8 cellular contexts compared by ENCODE assay signal in the genomic region with DNA sequence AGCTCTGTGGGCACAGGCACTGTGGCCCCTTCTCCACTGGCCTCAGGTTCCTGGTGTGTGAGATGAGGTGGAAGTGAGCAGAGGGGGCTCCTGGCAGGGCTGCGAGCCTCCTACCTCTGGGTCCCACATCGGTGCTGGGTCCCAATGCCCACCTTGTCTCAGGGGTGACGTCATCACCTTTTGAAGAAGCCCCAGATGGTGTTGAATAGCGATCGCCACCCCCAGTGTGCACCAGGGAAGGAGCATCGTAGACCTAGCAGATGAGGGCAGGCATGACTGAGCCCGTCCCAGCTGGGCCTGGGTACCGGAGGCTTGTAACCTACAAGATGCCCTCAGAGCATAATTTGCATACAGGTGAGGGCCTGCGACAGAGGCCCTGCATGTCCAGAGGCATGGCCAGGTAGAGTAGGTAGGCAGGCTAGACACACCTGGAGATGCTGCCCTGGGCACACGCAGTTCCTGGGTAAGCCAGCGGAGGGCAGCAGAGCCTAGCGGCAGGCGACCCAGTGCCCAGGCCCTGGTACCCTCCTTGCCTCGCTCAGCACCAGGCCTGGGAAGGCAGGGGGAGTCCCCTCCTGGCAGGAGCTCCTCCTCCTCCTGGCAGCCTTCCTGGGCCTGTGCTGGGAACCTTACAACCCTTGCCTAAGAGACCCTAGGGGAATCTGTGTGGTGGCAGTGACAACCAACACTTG. TPM values are rescaled to one million over a fixed set of nuclear protein-coding genes. Genes with fewer than 3 reads are reported as not detected.
A peak's percentile ranks its signal among the peaks of the same experiment; 100 is the strongest.
DNase-seq lines count a peak whose midpoint lies in the region; ATAC-seq and TF ChIP-seq lines count a peak whose summit lies in the region.

No MANE protein-coding gene starts in this region.

- H3K4me3 Mint-ChIP-seq in CD14-positive monocyte: no peak overlapping the region
- no peak overlapping the region for H3K4me3 Mint-ChIP-seq in chondrocyte (ENCODE audit: unreplicated experiment)

- no peak overlapping the region for H3K27ac ChIP-seq in right lobe of liver

- peak; percentile 66 for DNase-seq in CD14-positive monocyte (ENCODE audit: low spot score)
- peak; percentile 73 for DNase-seq in NCI-H2171 treated with DMSO at 0.1 percent for 48 hours (lab: John Stamatoyannopoulos, UW)
- DNase-seq in activated CD4-positive, alpha-beta T cell treated with anti-CD3 and anti-CD28 coated beads for 48 hours: peak; percentile 84
- no peak for DNase-seq in chondrocyte (ENCODE audit: low spot score)
- peak; percentile 79 to 82 (median 82) for DNase-seq in right lobe of liver
- DNase-seq in stimulated activated CD4-positive, alpha-beta T cell treated with anti-CD3 and anti-CD28 coated beads, TNF-alpha, amount 100 ng/mL, for 24 hours (ENCODE audit: low read depth in 3 of 3): peak; percentile 53 to 76 (median 67)

- no peak for TF ChIP-seq POLR2A in right lobe of liver (IDR thresholded peaks at IDR 0.05)

- H3K27me3 ChIP-seq in right lobe of liver: no peaks in the 10 kb centered on the region

- H3K9me3 Mint-ChIP-seq in CD14-positive monocyte: peaks cover 0 to 3% (median 0%) of the 10 kb centered on the region in 7 donors
- H3K9me3 Mint-ChIP-seq in chondrocyte (ENCODE audit: low read depth): no peaks in the 10 kb centered on the region

- ATAC-seq in GM21737 (IDR thresholded peaks at IDR 0.05; ENCODE audit: unreplicated experiment) (peak; percentile 58), right lobe of liver (peak; percentile 95), HG03159 (IDR thresholded peaks at IDR 0.05; ENCODE audit: unreplicated experiment) (no peak)

- H3K27ac Mint-ChIP-seq in CD14-positive monocyte (no peak overlapping the region), chondrocyte (ENCODE audit: unreplicated experiment) (no peak overlapping the region)

- TF ChIP-seq CTCF in CD14-positive monocyte (IDR thresholded peaks at IDR 0.05) (peak; percentile 99), chondrocyte (IDR thresholded peaks at IDR 0.05) (peak; percentile 100), right lobe of liver (IDR thresholded peaks at IDR 0.05) (peak; percentile 99 to 100 (median 99))

- H3K9me3 ChIP-seq in right lobe of liver: no peaks in the 10 kb centered on the region

- H3K4me1 ChIP-seq in right lobe of liver: peaks cover 0 to 2% (median 0%) of the 10 kb centered on the region in 4 donors

- no peak overlapping the region for H3K4me3 ChIP-seq in right lobe of liver

- H3K36me3 ChIP-seq in right lobe of liver: no peaks in the 10 kb centered on the region

- H3K4me1 Mint-ChIP-seq in CD14-positive monocyte (peaks cover 4% of the 10 kb centered on the region), chondrocyte (ENCODE audit: low read depth) (peaks cover 3% of the 10 kb centered on the region)

- WGBS in right lobe of liver (ENCODE audit: insufficient coverage, low coverage, low lambda C conversion rate, missing lambda C conversion rate): 9% methylated on average over 7 of the region's 14 CpGs

- H3K27me3 Mint-ChIP-seq in CD14-positive monocyte (ENCODE audit: low read depth in 3 of 3): peaks cover 12 to 35% (median 19%) of the 10 kb centered on the region in 3 donors
- peaks cover 5% of the 10 kb centered on the region for H3K27me3 Mint-ChIP-seq in chondrocyte (ENCODE audit: low read depth)

- no peaks in the 10 kb centered on the region for H3K36me3 Mint-ChIP-seq in CD14-positive monocyte
- H3K36me3 Mint-ChIP-seq in chondrocyte (ENCODE audit: low read depth): peaks cover 1% of the 10 kb centered on the region

- intact Hi-C loops in CD14-positive monocyte (cut with micrococcal nuclease): loop anchor here (1.0 to 2.0 kb wide), 3 partner anchors 542 to 570 kb away; no protein-coding TSS in a partner anchor
- intact Hi-C loops in right lobe of liver (cut with DNase I): loop anchor here in 1 of 2 donors (5.0 kb wide), 1 partner anchor 546 kb away; no protein-coding TSS in a partner anchor

RNA-seq across cellular contexts. Expression of a gene that starts 52.5 kb away (rescaled TPM):
- polyA plus RNA-seq in CD14-positive monocyte: 10 to 100 TPM; 29.3 to 31.5 TPM
- total RNA-seq in chondrocyte (12.3 to 18.1 TPM (median 12.6 TPM) in 3 replicates), right lobe of liver (10 to 100 TPM; 10.7 to 27.2 (median 15.6) TPM)

RNA-seq across cellular contexts. Expression of a gene that starts 54.5 kb away (rescaled TPM):
- polyA plus RNA-seq in CD14-positive monocyte: not detected
- total RNA-seq in chondrocyte (0.12 to 0.60 TPM (median 0.41 TPM) in 3 replicates), right lobe of liver (not detected)
